Comparison of ENCODE assay signal across 9 cellular contexts in the genomic region with DNA sequence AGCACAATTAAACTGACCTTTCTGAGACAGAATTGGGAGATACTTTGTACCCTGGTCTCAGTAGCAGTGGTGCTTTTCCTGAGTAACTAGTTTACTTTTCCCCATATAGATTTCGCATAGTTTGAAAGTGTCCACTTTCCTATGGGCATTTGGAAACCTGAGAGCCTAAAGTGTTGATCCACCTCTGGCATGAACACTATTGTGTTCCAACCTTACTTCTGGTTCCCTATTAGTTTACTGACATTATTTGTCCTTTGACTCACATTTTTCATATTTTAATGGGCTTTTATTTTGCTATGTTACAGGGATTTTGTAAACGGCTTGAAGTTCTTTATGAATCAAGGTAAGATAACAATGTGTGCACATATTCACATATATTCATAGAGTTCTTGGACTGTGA.
"Had no signal": no experiment of that assay in that cellular context is flagged by ENCODE, and none has a peak within 500 bp of the region (broad histone marks: within the 10 kb centered on the region; RNA-seq: fewer than 3 reads in every experiment).

No MANE protein-coding gene starts in this region.

- H3K4me2 ChIP-seq: GM23338 had no signal

- H3K9ac ChIP-seq: GM23248 had no signal

- H2AFZ ChIP-seq: GM23248, GM23338 had no signal

- H3K4me1 ChIP-seq: HAP-1 had no signal

- ATAC-seq: GM23338, HCT116 had no signal

- H3K36me3 ChIP-seq: HAP-1 had no signal

- H3K9me3 ChIP-seq: HAP-1 had no signal

- H3K27ac ChIP-seq: GM23248 had no signal

- DNase-seq: GM23248, GOT3, H7, H9, HCEC 1CT, HFFc6 had no signal

- H3K4me3 ChIP-seq: GM23248, GM23338, HAP-1 had no signal
